In genomic region chr17:74646231-74646630, GRCh38 we compare ENCODE assay signal across 13 cellular contexts. TPM values are rescaled to one million over a fixed set of nuclear protein-coding genes. Genes with fewer than 3 reads are reported as not detected.
DNase-seq lines count a peak whose midpoint lies in the region; ATAC-seq and TF ChIP-seq lines count a peak whose summit lies in the region.
"Had no signal": no experiment of that assay in that cellular context is flagged by ENCODE, and none has a peak within 500 bp of the region (broad histone marks: within the 10 kb centered on the region; RNA-seq: fewer than 3 reads in every experiment).

No MANE protein-coding gene starts in this region.

- no peaks in the 10 kb centered on the region for H3K9me3 Mint-ChIP-seq in activated naive CD8-positive, alpha-beta T cell treated with anti-CD3 and anti-CD28 coated beads, Interleukin-2, amount 10 ng/mL, durations not matched to agents 7 days and 5 days
- H3K9me3 Mint-ChIP-seq in activated naive CD8-positive, alpha-beta T cell treated with anti-CD3 and anti-CD28 coated beads for 36 hours, result no peaks in the 10 kb centered on the region
- H3K9me3 Mint-ChIP-seq in type B pancreatic cell, result no peaks in the 10 kb centered on the region
- H3K9me3 Mint-ChIP-seq in T-helper 2 cell treated with Interferon-gamma antibody and Interleukin-4, amounts not matched to agents 5 μg/mL and 100 μg/mL, for 36 hours, result no peaks in the 10 kb centered on the region
- H3K9me3 Mint-ChIP-seq: CD8-positive, alpha-beta memory T cell; T-helper 1 cell treated with Interleukin-12 subunit alpha and Interleukin-12 subunit beta and Interleukin-4 antibody, amounts not matched to agents 30 μg/mL and 1 μg/mL, for 36 hours had no signal

- WGBS in sigmoid colon, 2 donors, result 52 to 60% methylated on average over 3 of the region's 3 CpGs

- POLR2A ChIA-PET in activated naive CD8-positive, alpha-beta T cell treated with anti-CD3 and anti-CD28 coated beads, Interleukin-2, amount 10 ng/mL, durations not matched to agents 7 days and 5 days (lab: Charles Lee), result interaction anchor here (1.0 kb wide), 1 partner anchor 11 kb away, joined by 3 read pairs; no protein-coding TSS in a partner anchor

- no peak for TF ChIP-seq EP300 in sigmoid colon (IDR thresholded peaks at IDR 0.05)

- H3K27me3 ChIP-seq in sigmoid colon, result no peaks in the 10 kb centered on the region
- H3K27me3 ChIP-seq: pancreas had no signal

- no peak overlapping the region for H3K4me3 Mint-ChIP-seq in activated naive CD8-positive, alpha-beta T cell treated with anti-CD3 and anti-CD28 coated beads, Interleukin-2, amount 10 ng/mL, durations not matched to agents 7 days and 5 days
- H3K4me3 Mint-ChIP-seq in activated naive CD8-positive, alpha-beta T cell treated with anti-CD3 and anti-CD28 coated beads for 36 hours, result no peak overlapping the region
- no peak overlapping the region for H3K4me3 Mint-ChIP-seq in type B pancreatic cell
- H3K4me3 Mint-ChIP-seq in T-helper 2 cell treated with Interferon-gamma antibody and Interleukin-4, amounts not matched to agents 5 μg/mL and 100 μg/mL, for 36 hours, result no peak overlapping the region
- H3K4me3 Mint-ChIP-seq: CD8-positive, alpha-beta memory T cell; T-helper 1 cell treated with Interleukin-12 subunit alpha and Interleukin-12 subunit beta and Interleukin-4 antibody, amounts not matched to agents 30 μg/mL and 1 μg/mL, for 36 hours had no signal

- no peak overlapping the region for H3K27ac Mint-ChIP-seq in activated naive CD8-positive, alpha-beta T cell treated with anti-CD3 and anti-CD28 coated beads, Interleukin-2, amount 10 ng/mL, durations not matched to agents 7 days and 5 days
- H3K27ac Mint-ChIP-seq in activated naive CD8-positive, alpha-beta T cell treated with anti-CD3 and anti-CD28 coated beads for 36 hours, result no peak overlapping the region
- H3K27ac Mint-ChIP-seq in type B pancreatic cell, result no peak overlapping the region
- H3K27ac Mint-ChIP-seq in T-helper 2 cell treated with Interferon-gamma antibody and Interleukin-4, amounts not matched to agents 5 μg/mL and 100 μg/mL, for 36 hours, result no peak overlapping the region
- H3K27ac Mint-ChIP-seq: CD8-positive, alpha-beta memory T cell; T-helper 1 cell treated with Interleukin-12 subunit alpha and Interleukin-12 subunit beta and Interleukin-4 antibody, amounts not matched to agents 30 μg/mL and 1 μg/mL, for 36 hours had no signal

- intact Hi-C loops in sigmoid colon (cut with DNase I), result no loop called here

- no peak for DNase-seq in activated naive CD8-positive, alpha-beta T cell treated with anti-CD3 and anti-CD28 coated beads, Interleukin-2, amount 10 ng/mL, durations not matched to agents 7 days and 5 days
- DNase-seq in activated naive CD8-positive, alpha-beta T cell treated with anti-CD3 and anti-CD28 coated beads for 36 hours, result no peak
- DNase-seq in NCI-H524 (lab: John Stamatoyannopoulos, UW) (peak; percentile 82 to 87), ecto neural progenitor cell (ENCODE audit: low spot score) (peak; percentile 30), type B pancreatic cell (ENCODE audit: extremely low spot score, unreplicated experiment) (no peak), sigmoid colon (no peak), Ammon's horn (ENCODE audit: low spot score) (no peak)
- no peak for DNase-seq in T-helper 2 cell treated with Interferon-gamma antibody and Interleukin-4, amounts not matched to agents 5 μg/mL and 100 μg/mL, for 36 hours (ENCODE audit: low spot score)
- DNase-seq: dorsolateral prefrontal cortex, pancreas, transverse colon had no signal

- H3K36me3 ChIP-seq in sigmoid colon, result no peaks in the 10 kb centered on the region
- H3K36me3 ChIP-seq: pancreas, transverse colon had no signal

- no peaks in the 10 kb centered on the region for H3K36me3 Mint-ChIP-seq in activated naive CD8-positive, alpha-beta T cell treated with anti-CD3 and anti-CD28 coated beads, Interleukin-2, amount 10 ng/mL, durations not matched to agents 7 days and 5 days
- no peaks in the 10 kb centered on the region for H3K36me3 Mint-ChIP-seq in activated naive CD8-positive, alpha-beta T cell treated with anti-CD3 and anti-CD28 coated beads for 36 hours
- H3K36me3 Mint-ChIP-seq in type B pancreatic cell, result no peaks in the 10 kb centered on the region
- H3K36me3 Mint-ChIP-seq in T-helper 2 cell treated with Interferon-gamma antibody and Interleukin-4, amounts not matched to agents 5 μg/mL and 100 μg/mL, for 36 hours (ENCODE audit: low read depth), result no peaks in the 10 kb centered on the region

- H3K27ac ChIP-seq in sigmoid colon, result no peak overlapping the region
- H3K27ac ChIP-seq: dorsolateral prefrontal cortex, pancreas, transverse colon had no signal

- no peak for TF ChIP-seq POLR2A in sigmoid colon (IDR thresholded peaks at IDR 0.05)

- ATAC-seq in activated naive CD8-positive, alpha-beta T cell treated with anti-CD3 and anti-CD28 coated beads, Interleukin-2, amount 10 ng/mL, durations not matched to agents 7 days and 5 days (ENCODE audit: low read depth), result peak; percentile 52

- peaks cover 0 to 8% (median 0%) of the 10 kb centered on the region in 4 donors for H3K4me1 ChIP-seq in sigmoid colon
- H3K4me1 ChIP-seq: pancreas, transverse colon had no signal

- TF ChIP-seq CTCF in type B pancreatic cell (conservative IDR thresholded peaks at IDR 0.05) (peak; percentile 39), sigmoid colon (IDR thresholded peaks at IDR 0.05) (no peak)

- H3K4me1 Mint-ChIP-seq in activated naive CD8-positive, alpha-beta T cell treated with anti-CD3 and anti-CD28 coated beads, Interleukin-2, amount 10 ng/mL, durations not matched to agents 7 days and 5 days, result peaks cover 2% of the 10 kb centered on the region
- H3K4me1 Mint-ChIP-seq in activated naive CD8-positive, alpha-beta T cell treated with anti-CD3 and anti-CD28 coated beads for 36 hours, result peaks cover 3% of the 10 kb centered on the region
- no peaks in the 10 kb centered on the region for H3K4me1 Mint-ChIP-seq in type B pancreatic cell (ENCODE audit: unreplicated experiment)
- peaks cover 5% of the 10 kb centered on the region for H3K4me1 Mint-ChIP-seq in T-helper 2 cell treated with Interferon-gamma antibody and Interleukin-4, amounts not matched to agents 5 μg/mL and 100 μg/mL, for 36 hours (ENCODE audit: low read depth)
- H3K4me1 Mint-ChIP-seq: CD8-positive, alpha-beta memory T cell had no signal

- peaks cover 56% of the 10 kb centered on the region for H3K27me3 Mint-ChIP-seq in activated naive CD8-positive, alpha-beta T cell treated with anti-CD3 and anti-CD28 coated beads, Interleukin-2, amount 10 ng/mL, durations not matched to agents 7 days and 5 days
- peaks cover 49% of the 10 kb centered on the region for H3K27me3 Mint-ChIP-seq in activated naive CD8-positive, alpha-beta T cell treated with anti-CD3 and anti-CD28 coated beads for 36 hours
- peaks cover 77% of the 10 kb centered on the region for H3K27me3 Mint-ChIP-seq in type B pancreatic cell
- H3K27me3 Mint-ChIP-seq in T-helper 2 cell treated with Interferon-gamma antibody and Interleukin-4, amounts not matched to agents 5 μg/mL and 100 μg/mL, for 36 hours (ENCODE audit: low read depth), result peaks cover 60% of the 10 kb centered on the region

- no peaks in the 10 kb centered on the region for H3K9me3 ChIP-seq in sigmoid colon
- H3K9me3 ChIP-seq: pancreas, transverse colon had no signal

- H3K4me3 ChIP-seq in sigmoid colon, result no peak overlapping the region
- H3K4me3 ChIP-seq: dorsolateral prefrontal cortex, pancreas, transverse colon had no signal

RNA-seq across cellular contexts. Expression of gene CD300E, which starts 22.7 kb away (rescaled TPM):
- not detected for total RNA-seq in activated naive CD8-positive, alpha-beta T cell treated with anti-CD3 and anti-CD28 coated beads, Interleukin-2, amount 10 ng/mL, durations not matched to agents 7 days and 5 days
- not detected for total RNA-seq in activated naive CD8-positive, alpha-beta T cell treated with anti-CD3 and anti-CD28 coated beads for 36 hours
- not detected in 2 replicates for total RNA-seq in type B pancreatic cell (ENCODE audit: low replicate concordance)
- total RNA-seq in sigmoid colon, result 1 to 10 TPM in 1 of 4 donors, under 1 TPM in 3; 0.28 to 2.4 (median 0.69) TPM
- under 1 TPM in 2 of 3 donors, not detected in 1; under 0.01 to 0.92 TPM for polyA plus RNA-seq in sigmoid colon
- total RNA-seq: CD8-positive, alpha-beta memory T cell had no signal
- polyA plus RNA-seq: CD8-positive, alpha-beta memory T cell had no signal

RNA-seq across cellular contexts. Expression of gene CD300LD, which starts 54.1 kb away (rescaled TPM):
- total RNA-seq in activated naive CD8-positive, alpha-beta T cell treated with anti-CD3 and anti-CD28 coated beads, Interleukin-2, amount 10 ng/mL, durations not matched to agents 7 days and 5 days, result not detected
- not detected for total RNA-seq in activated naive CD8-positive, alpha-beta T cell treated with anti-CD3 and anti-CD28 coated beads for 36 hours
- total RNA-seq in type B pancreatic cell (ENCODE audit: low replicate concordance), result not detected in 2 replicates
- total RNA-seq in sigmoid colon, result not detected
- not detected for polyA plus RNA-seq in sigmoid colon
- total RNA-seq: CD8-positive, alpha-beta memory T cell; dorsolateral prefrontal cortex; pancreas; transverse colon had no signal
- polyA plus RNA-seq: CD8-positive, alpha-beta memory T cell; pancreas had no signal

Comparison
In these comparisons a context has a peak if more than half of its experiments do, and no peak if none do; other contexts are left out.
1. DNase-seq: peak in NCI-H524 (2 of 2) and ecto neural progenitor cell (single experiment); none in activated naive CD8-positive, alpha-beta T cell treated with anti-CD3 and anti-CD28 coated beads, Interleukin-2, amount 10 ng/mL, durations not matched to agents 7 days and 5 days (single experiment), activated naive CD8-positive, alpha-beta T cell treated with anti-CD3 and anti-CD28 coated beads for 36 hours (single experiment), type B pancreatic cell (single experiment), sigmoid colon (single experiment), T-helper 2 cell treated with Interferon-gamma antibody and Interleukin-4, amounts not matched to agents 5 μg/mL and 100 μg/mL, for 36 hours (single experiment) and Ammon's horn (single experiment).